In genomic region chr19:55086730-55087541, GRCh38 we compare ENCODE assay signal across 9 cellular contexts.
DNase-seq lines count a peak whose midpoint lies in the region; ATAC-seq lines count a peak whose summit lies in the region.
"Had no signal": no experiment of that assay in that cellular context is flagged by ENCODE, and none has a peak within 500 bp of the region (broad histone marks: within the 10 kb centered on the region; RNA-seq: fewer than 3 reads in every experiment).

No MANE protein-coding gene starts in this region.

- H3K4me1 Mint-ChIP-seq in T-helper 2 cell treated with Interferon-gamma antibody and Interleukin-4, amounts not matched to agents 5 μg/mL and 100 μg/mL, for 36 hours (ENCODE audit: low read depth) = peaks cover 16% of the 10 kb centered on the region
- H3K4me1 Mint-ChIP-seq in central memory CD8-positive, alpha-beta T cell = peaks cover 32% of the 10 kb centered on the region

- ATAC-seq in central memory CD8-positive, alpha-beta T cell (replicated peaks; ENCODE audit: extremely low read depth, poor library complexity, severe bottlenecking) = no peak
- ATAC-seq in GM18907 (IDR thresholded peaks at IDR 0.05; ENCODE audit: unreplicated experiment) (no peak), GM19397 (IDR thresholded peaks at IDR 0.05; ENCODE audit: unreplicated experiment) (no peak)

- H3K27ac Mint-ChIP-seq in T-helper 2 cell treated with Interferon-gamma antibody and Interleukin-4, amounts not matched to agents 5 μg/mL and 100 μg/mL, for 36 hours = no peak overlapping the region
- no peak overlapping the region for H3K27ac Mint-ChIP-seq in central memory CD8-positive, alpha-beta T cell (ENCODE audit: low read depth)

- peaks cover 48% of the 10 kb centered on the region for H3K27me3 Mint-ChIP-seq in T-helper 2 cell treated with Interferon-gamma antibody and Interleukin-4, amounts not matched to agents 5 μg/mL and 100 μg/mL, for 36 hours (ENCODE audit: low read depth)
- peaks cover 50% of the 10 kb centered on the region for H3K27me3 Mint-ChIP-seq in central memory CD8-positive, alpha-beta T cell

- DNase-seq in activated CD8-positive, alpha-beta memory T cell treated with anti-CD3 and anti-CD28 coated beads for 24 hours = peak; percentile 75
- DNase-seq in activated CD8-positive, alpha-beta memory T cell treated with anti-CD3 and anti-CD28 coated beads, Interleukin-2, amount 50 U/mL, for 4 hours = no peak
- peak; percentile 37 for DNase-seq in T-helper 2 cell treated with Interferon-gamma antibody and Interleukin-4, amounts not matched to agents 5 μg/mL and 100 μg/mL, for 36 hours (ENCODE audit: low spot score)
- no peak for DNase-seq in central memory CD8-positive, alpha-beta T cell (ENCODE audit: low spot score in 2 of 2)
- DNase-seq in putamen (ENCODE audit: low spot score) = peak; percentile 72
- DNase-seq: DND-41 had no signal

- peak overlapping the region; percentile 22 for H3K4me3 ChIP-seq in iPS-11a (ENCODE audit: low read depth, low read length)

- peak overlapping the region; percentile 39 for H3K4me3 Mint-ChIP-seq in T-helper 2 cell treated with Interferon-gamma antibody and Interleukin-4, amounts not matched to agents 5 μg/mL and 100 μg/mL, for 36 hours
- peak overlapping the region; percentile 45 for H3K4me3 Mint-ChIP-seq in central memory CD8-positive, alpha-beta T cell

- H3K9me3 Mint-ChIP-seq in T-helper 2 cell treated with Interferon-gamma antibody and Interleukin-4, amounts not matched to agents 5 μg/mL and 100 μg/mL, for 36 hours = no peaks in the 10 kb centered on the region
- no peaks in the 10 kb centered on the region for H3K9me3 Mint-ChIP-seq in central memory CD8-positive, alpha-beta T cell

- H3K36me3 Mint-ChIP-seq in T-helper 2 cell treated with Interferon-gamma antibody and Interleukin-4, amounts not matched to agents 5 μg/mL and 100 μg/mL, for 36 hours (ENCODE audit: low read depth) = peaks cover 20% of the 10 kb centered on the region
- peaks cover 13% of the 10 kb centered on the region for H3K36me3 Mint-ChIP-seq in central memory CD8-positive, alpha-beta T cell (ENCODE audit: insufficient read depth)

Comparison
In these comparisons a context has a peak if more than half of its experiments do, and no peak if none do; other contexts are left out.
1. DNase-seq: peak in activated CD8-positive, alpha-beta memory T cell treated with anti-CD3 and anti-CD28 coated beads for 24 hours (single experiment), T-helper 2 cell treated with Interferon-gamma antibody and Interleukin-4, amounts not matched to agents 5 μg/mL and 100 μg/mL, for 36 hours (single experiment) and putamen (single experiment); none in activated CD8-positive, alpha-beta memory T cell treated with anti-CD3 and anti-CD28 coated beads, Interleukin-2, amount 50 U/mL, for 4 hours (single experiment) and central memory CD8-positive, alpha-beta T cell (0 of 2).